18 cellular contexts compared by ENCODE assay signal in genomic region chr3:62090519-62090918, GRCh38.
"Had no signal": no experiment of that assay in that cellular context is flagged by ENCODE, and none has a peak within 500 bp of the region (broad histone marks: within the 10 kb centered on the region; RNA-seq: fewer than 3 reads in every experiment).

No MANE protein-coding gene starts in this region.

- H3K36me3 ChIP-seq: lower lobe of right lung, pancreas, prostate gland, spleen, suprapubic skin, tibial nerve, uterus had no signal

- DNase-seq: hippocampal formation; lower lobe of right lung; mammary epithelial cell; mesenchymal stem cell; naive thymus-derived CD8-positive, alpha-beta T cell; nucleus accumbens; pancreas; posterior cingulate gyrus; small intestine; spleen; stimulated activated CD4-positive, alpha-beta T cell treated with anti-CD3 and anti-CD28 coated beads, Interleukin-4, amount 100 ng/mL, for 24 hours; stimulated activated naive CD4-positive, alpha-beta T cell; uterus had no signal

- ATAC-seq: lower lobe of right lung; naive thymus-derived CD8-positive, alpha-beta T cell; pancreas; sciatic nerve; stimulated activated effector memory CD8-positive, alpha-beta T cell treated with anti-CD3 and anti-CD28 coated beads, Interleukin-12 subunit alpha, Interleukin-12 subunit beta, amount 100 ng/mL, for 72 hours had no signal

- H3K4me1 ChIP-seq: lower lobe of right lung, pancreas, spleen, suprapubic skin, tibial nerve, uterus had no signal

- H3K4me3 ChIP-seq: lower lobe of right lung, pancreas, prostate gland, spleen, suprapubic skin, tibial nerve, uterus had no signal

- H3K9me3 ChIP-seq: lower lobe of right lung, pancreas, prostate gland, spleen, suprapubic skin, tibial nerve, uterus had no signal

- H3K27ac ChIP-seq: lower lobe of right lung, pancreas, prostate gland, spleen, suprapubic skin, tibial nerve, uterus had no signal

- H3K27me3 ChIP-seq: pancreas, spleen, suprapubic skin, tibial nerve, uterus had no signal
